ENCODE assay signal across 19 cellular contexts in the genomic region with DNA sequence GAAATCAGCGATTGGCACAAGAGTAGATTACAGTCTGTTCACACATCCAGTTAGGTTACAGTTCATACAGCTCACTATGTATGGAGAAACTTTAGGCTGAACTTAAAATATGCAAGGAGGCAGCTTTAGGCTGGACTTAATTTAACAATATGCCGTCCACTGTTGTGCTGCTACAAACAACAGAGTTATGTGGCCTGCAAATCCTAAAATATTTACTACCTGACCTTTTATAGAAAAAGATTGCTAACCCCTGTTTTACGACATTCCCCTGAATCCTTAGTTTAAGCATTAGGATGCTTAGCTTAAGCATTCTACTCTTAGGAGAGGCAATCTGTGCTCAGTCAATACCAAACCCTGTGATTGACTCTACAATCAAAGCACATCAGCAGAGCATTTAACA. TPM values are rescaled to one million over a fixed set of nuclear protein-coding genes. Genes with fewer than 3 reads are reported as not detected.
DNase-seq lines count a peak whose midpoint lies in the region; ATAC-seq and TF ChIP-seq lines count a peak whose summit lies in the region.
"Had no signal": no experiment of that assay in that cellular context is flagged by ENCODE, and none has a peak within 500 bp of the region (broad histone marks: within the 10 kb centered on the region; RNA-seq: fewer than 3 reads in every experiment).

No MANE protein-coding gene starts in this region.

- BruUV-seq in PC-3 (replicated peaks; lab: Mats Ljungman, UMichigan): no TSS peak

- H3K4me1 Mint-ChIP-seq in activated T-cell treated with anti-CD3 and anti-CD28 coated beads, Interleukin-2, amount 50 U/mL, for 72 hours (ENCODE audit: low read depth): no peaks in the 10 kb centered on the region
- H3K4me1 Mint-ChIP-seq in T-cell (no peaks in the 10 kb centered on the region), glutamatergic neuron (ENCODE audit: low read depth, unreplicated experiment) (no peaks in the 10 kb centered on the region)

- peaks cover 8% of the 10 kb centered on the region for H3K27me3 Mint-ChIP-seq in activated T-cell treated with anti-CD3 and anti-CD28 coated beads, Interleukin-2, amount 50 U/mL, for 72 hours (ENCODE audit: low read depth)
- peaks cover 2 to 8% of the 10 kb centered on the region in 2 donors for H3K27me3 Mint-ChIP-seq in T-cell
- H3K27me3 Mint-ChIP-seq in glutamatergic neuron (ENCODE audit: unreplicated experiment): peaks cover 2% of the 10 kb centered on the region

- H3K36me3 ChIP-seq in PC-3 (ENCODE audit: low read depth, low read length) (no peaks in the 10 kb centered on the region), mucosa of descending colon (ENCODE audit: low read depth) (no peaks in the 10 kb centered on the region)

- H3K4me3 ChIP-seq in PC-3 (ENCODE audit: low read length) (no peak overlapping the region), mucosa of descending colon (no peak overlapping the region)
- H3K4me3 ChIP-seq: GM12878 had no signal

- H3K9me2 ChIP-seq in PC-3 (replicated peaks; ENCODE audit: low read length): no peaks in the 10 kb centered on the region

- no peaks in the 10 kb centered on the region for H3K9me3 Mint-ChIP-seq in activated T-cell treated with anti-CD3 and anti-CD28 coated beads, Interleukin-2, amount 50 U/mL, for 72 hours
- H3K9me3 Mint-ChIP-seq in T-cell: no peaks in the 10 kb centered on the region
- peaks cover 2% of the 10 kb centered on the region for H3K9me3 Mint-ChIP-seq in glutamatergic neuron (ENCODE audit: unreplicated experiment)

- no peak overlapping the region for H3K4me2 ChIP-seq in PC-3 (ENCODE audit: low read length)

- TF ChIP-seq CTCF in PC-3 (conservative IDR thresholded peaks at IDR 0.05; ENCODE audit: low read depth, low read length): no peak
- TF ChIP-seq CTCF in mucosa of descending colon (IDR thresholded peaks at IDR 0.05): no peak
- no peak for TF ChIP-seq CTCF in glutamatergic neuron (IDR thresholded peaks at IDR 0.05; ENCODE audit: partially characterized antibody, unreplicated experiment)

- ATAC-seq in activated T-cell treated with anti-CD3 and anti-CD28 coated beads, Interleukin-2, amount 50 U/mL, for 72 hours (replicated peaks in 1 of 2): no peak
- ATAC-seq in PC-3: peak; percentile 27; the same call in 1 of the 2 replicates
- ATAC-seq in mucosa of descending colon: peak; percentile 54
- no peak for ATAC-seq in T-cell (replicated peaks in 1 of 4)
- ATAC-seq in GM18520 (IDR thresholded peaks at IDR 0.05; ENCODE audit: unreplicated experiment): no peak
- ATAC-seq: Panc1, SK-N-SH treated with all-trans-retinoic acid at 6 μM for 48 hours had no signal

- no peak overlapping the region for H2AFZ ChIP-seq in PC-3 (ENCODE audit: low read length)

- H3K9me3 ChIP-seq in PC-3 (ENCODE audit: low read length) (no peaks in the 10 kb centered on the region), mucosa of descending colon (no peaks in the 10 kb centered on the region)

- H3K4me1 ChIP-seq in PC-3 (ENCODE audit: insufficient read depth, low read length) (no peaks in the 10 kb centered on the region), mucosa of descending colon (ENCODE audit: low read depth) (peaks cover 3% of the 10 kb centered on the region)

- H3K27ac Mint-ChIP-seq in activated T-cell treated with anti-CD3 and anti-CD28 coated beads, Interleukin-2, amount 50 U/mL, for 72 hours: peak overlapping the region; percentile 55
- no peak overlapping the region for H3K27ac Mint-ChIP-seq in T-cell
- no peak overlapping the region for H3K27ac Mint-ChIP-seq in glutamatergic neuron (ENCODE audit: unreplicated experiment)

- H3K9ac ChIP-seq in PC-3 (ENCODE audit: low read length): no peak overlapping the region

- no peaks in the 10 kb centered on the region for H4K20me1 ChIP-seq in PC-3 (ENCODE audit: low read length)

- no peak overlapping the region for H3K4me3 Mint-ChIP-seq in activated T-cell treated with anti-CD3 and anti-CD28 coated beads, Interleukin-2, amount 50 U/mL, for 72 hours
- H3K4me3 Mint-ChIP-seq in T-cell (no peak overlapping the region), glutamatergic neuron (ENCODE audit: unreplicated experiment) (no peak overlapping the region)
- H3K4me3 Mint-ChIP-seq: CD14-positive monocyte had no signal

- H3F3A ChIP-seq in PC-3 (ENCODE audit: low read length, unreplicated experiment): no peaks in the 10 kb centered on the region

- H3K27me3 ChIP-seq in PC-3 (ENCODE audit: low read length): peaks cover 21% of the 10 kb centered on the region

- no peaks in the 10 kb centered on the region for H3K36me3 Mint-ChIP-seq in activated T-cell treated with anti-CD3 and anti-CD28 coated beads, Interleukin-2, amount 50 U/mL, for 72 hours (ENCODE audit: insufficient read depth in 2 of 2)
- H3K36me3 Mint-ChIP-seq in T-cell: no peaks in the 10 kb centered on the region
- peaks cover 33% of the 10 kb centered on the region for H3K36me3 Mint-ChIP-seq in glutamatergic neuron (ENCODE audit: unreplicated experiment)
- H3K36me3 Mint-ChIP-seq: CD14-positive monocyte, IgD-negative memory B cell had no signal

- no peak for DNase-seq in activated T-cell treated with anti-CD3 and anti-CD28 coated beads, Interleukin-2, amount 50 U/mL, for 72 hours
- DNase-seq in activated T-cell treated with anti-CD3 and anti-CD28 coated beads for 4 hours (no peak), PC-3 (no peak), mucosa of descending colon (no peak), T-cell (no peak), HCEC 1CT (no peak), glutamatergic neuron (no peak)
- DNase-seq: AML-193, GOT3, NCI-H1694, NCI-H2081 treated with DMSO at 0.1 percent for 48 hours, NCI-H2171 treated with DMSO at 0.1 percent for 48 hours had no signal

- H3K79me2 ChIP-seq in PC-3 (ENCODE audit: low read length): no peaks in the 10 kb centered on the region

- intact Hi-C loops in PC-3 (cut with micrococcal nuclease): no loop called here
- intact Hi-C loops in mucosa of descending colon (cut with DNase I, micrococcal nuclease): no loop called here

- CTCF ChIA-PET in PC-3 (lab: Charles Lee): no interaction called here
- CTCF ChIA-PET in T-cell (lab: Charles Lee): interaction anchor here in 1 of 2 donors (0.6 kb wide), 1 partner anchor 19 kb away, joined by 20 read pairs; no protein-coding TSS in a partner anchor

- POLR2A ChIA-PET in PC-3 (lab: Charles Lee; ENCODE audit: unreplicated experiment): no interaction called here
- POLR2A ChIA-PET in T-cell (lab: Charles Lee): interaction anchor here in 1 of 2 donors (0.5 kb wide), 1 partner anchor 82 kb away, joined by 3 read pairs; no protein-coding TSS in a partner anchor

- H3K27ac ChIP-seq in PC-3 (ENCODE audit: low read length): no peak overlapping the region

RNA-seq across cellular contexts. Expression of a gene that starts 50.9 kb away (rescaled TPM):
- not detected for total RNA-seq in activated T-cell treated with anti-CD3 and anti-CD28 coated beads, Interleukin-2, amount 50 U/mL, for 72 hours
- total RNA-seq in PC-3 (2014; rRNA removed) (not detected in 2 replicates), mucosa of descending colon (1 to 10 TPM in 2 of 3 donors, under 1 TPM in 1; 0.79 to 4.8 (median 3.0) TPM), T-cell (not detected), glutamatergic neuron (ENCODE audit: unreplicated experiment) (not detected)
- total RNA-seq: A172, GM12878 had no signal

Comparison
In these comparisons a context has a peak if more than half of its experiments do, and no peak if none do; other contexts are left out.
1. ATAC-seq: peak in PC-3 (single experiment) and mucosa of descending colon (single experiment); none in activated T-cell treated with anti-CD3 and anti-CD28 coated beads, Interleukin-2, amount 50 U/mL, for 72 hours (0 of 2), T-cell (0 of 4) and GM18520 (single experiment).